ENCODE assay signal across 15 cellular contexts in genomic region chr15:77749236-77749997, GRCh38.
DNase-seq lines count a peak whose midpoint lies in the region; ATAC-seq and TF ChIP-seq lines count a peak whose summit lies in the region.
"Had no signal": no experiment of that assay in that cellular context is flagged by ENCODE, and none has a peak within 500 bp of the region (broad histone marks: within the 10 kb centered on the region; RNA-seq: fewer than 3 reads in every experiment).

No MANE protein-coding gene starts in this region.

- no peak overlapping the region for H2AK5ac ChIP-seq in H9 (ENCODE audit: insufficient read length, low read length)

- H3K27me3 Mint-ChIP-seq in H9 (ENCODE audit: low read depth) (peaks cover 85% of the 10 kb centered on the region), WTC11 (ENCODE audit: low read depth) (peaks cover 54% of the 10 kb centered on the region)

- no peak overlapping the region for H2BK15ac ChIP-seq in H9 (ENCODE audit: low read depth, low read length)

- no peak overlapping the region for H3T11ph ChIP-seq in H9 (ENCODE audit: low read length)

- ATAC-seq in WTC11 (peak; percentile 87), HG03439 (IDR thresholded peaks at IDR 0.05; ENCODE audit: unreplicated experiment) (no peak), HG03565 (IDR thresholded peaks at IDR 0.05; ENCODE audit: unreplicated experiment) (no peak)

- POLR2A ChIA-PET in A673 (lab: Charles Lee; ENCODE audit: low non-redundant PET): no interaction called here
- POLR2A ChIA-PET in WTC11 (lab: Charles Lee): interaction anchor here (1.0 kb wide), 1 partner anchor 47 kb away, joined by 5 read pairs; no protein-coding TSS in a partner anchor

- BruUV-seq in A673 (replicated peaks; lab: Mats Ljungman, UMichigan): no TSS peak

- DNase-seq in A673 (ENCODE audit: low spot score) (no peak), H9 (peak; percentile 74), WTC11 (ENCODE audit: low spot score) (peak; percentile 36), iPS DF 4.7 (ENCODE audit: extremely low read depth, low spot score) (peak; percentile 28), transverse colon (no peak), MG63 (no peak)
- DNase-seq: EL, Karpas-422, NCI-H1092, NCI-H1436 treated with DMSO at 0.1 percent for 48 hours, NCI-H1930, SJCRH30 had no signal

- no peak overlapping the region for H3K9ac ChIP-seq in H9 (ENCODE audit: extremely low read depth, insufficient read length, low read length)

- H3K4me3 Mint-ChIP-seq in H9 (no peak overlapping the region), WTC11 (no peak overlapping the region)
- H3K4me3 Mint-ChIP-seq: CD14-positive monocyte had no signal

- no peak overlapping the region for H3K4me3 ChIP-seq in A673 (ENCODE audit: low read depth, low read length, poor library complexity, severe bottlenecking)
- H3K4me3 ChIP-seq in transverse colon: no peak overlapping the region
- H3K4me3 ChIP-seq in MG63: no peak overlapping the region
- H3K4me3 ChIP-seq: SJCRH30 had no signal

- WGBS in H9 (ENCODE audit: extremely low coverage, insufficient read length, low lambda C conversion rate): no CpG with 5 or more reads among the region's 6 CpGs
- 69% methylated on average over 6 of the region's 6 CpGs; no CpG with 5 or more reads in 1 of the 2 donors for WGBS in transverse colon (ENCODE audit: low coverage in 1 of 2), 2 donors

- H2BK5ac ChIP-seq in H9 (ENCODE audit: insufficient read length, low read length): no peak overlapping the region

- H3K27ac Mint-ChIP-seq in H9 (peak overlapping the region in 1 of 3 experiments; percentile 80; a peak in 2 of 7 replicates), WTC11 (no peak overlapping the region)
- H3K27ac Mint-ChIP-seq: CD14-positive monocyte had no signal

- no peak overlapping the region for H3K18ac ChIP-seq in H9 (ENCODE audit: insufficient read length, low read depth, low read length)

- H2BK20ac ChIP-seq in H9 (ENCODE audit: low read depth, low read length, poor library complexity, severe bottlenecking): no peak overlapping the region

- no peak overlapping the region for H4K91ac ChIP-seq in H9 (ENCODE audit: insufficient read length, low read depth, low read length)

- no peak overlapping the region for H2BK12ac ChIP-seq in H9 (ENCODE audit: insufficient read length, low read depth, low read length)

- no peak overlapping the region for H3K56ac ChIP-seq in H9 (ENCODE audit: insufficient read length, low read depth, low read length)

- in situ Hi-C loops in transverse colon (cut with MboI; ENCODE audit: low pct_ligation_motif_present in 1 of 4, low pct_unique_long_range_greater_than_20kb in 1 of 4, low sequenced_read_pairs in 3 of 4): no loop called here

- H3K27me3 ChIP-seq in A673 (replicated peaks; ENCODE audit: insufficient read depth, low read depth, low read length, poor library complexity) (no peaks in the 10 kb centered on the region), H9 (ENCODE audit: insufficient read depth, low read length) (no peaks in the 10 kb centered on the region; the same call in 1 of the 2 replicates), transverse colon (no peaks in the 10 kb centered on the region), MG63 (no peaks in the 10 kb centered on the region)
- H3K27me3 ChIP-seq: SJCRH30 had no signal

- CTCF ChIA-PET in A673 (lab: Charles Lee) (no interaction called here), WTC11 (lab: Charles Lee) (interaction anchor here (0.6 to 2.3 kb wide), 15 partner anchors 9 to 450 kb away, joined by 3 to 14 read pairs (median 4); no protein-coding TSS in a partner anchor)

- H3K4ac ChIP-seq in H9 (ENCODE audit: low read depth, low read length): no peak overlapping the region

- H2AFZ ChIP-seq in H9 (ENCODE audit: low read length): no peak overlapping the region

- no peak overlapping the region for H4K8ac ChIP-seq in H9 (replicated peaks; ENCODE audit: insufficient read length, low read depth, low read length)

- H3K23ac ChIP-seq in H9 (ENCODE audit: insufficient read length, low read depth, low read length): no peak overlapping the region

- H4K20me1 ChIP-seq in H9 (ENCODE audit: control insufficient read depth, insufficient read depth, insufficient read length): no peaks in the 10 kb centered on the region

- no peaks in the 10 kb centered on the region for H3K36me3 Mint-ChIP-seq in H9 (ENCODE audit: insufficient read depth in 1 of 3, low read depth in 3 of 3)
- H3K36me3 Mint-ChIP-seq in WTC11: no peaks in the 10 kb centered on the region
- H3K36me3 Mint-ChIP-seq: CD14-positive monocyte had no signal

- TF ChIP-seq EP300 in transverse colon (IDR thresholded peaks at IDR 0.05; ENCODE audit: low read depth): no peak

- H3K4me1 Mint-ChIP-seq in H9 (peaks cover 25 to 34% of the 10 kb centered on the region in 2 experiments), WTC11 (peaks cover 21% of the 10 kb centered on the region)

- TF ChIP-seq POLR2A in transverse colon (IDR thresholded peaks at IDR 0.05): no peak

- no peaks in the 10 kb centered on the region for H3K79me2 ChIP-seq in H9 (ENCODE audit: insufficient read depth, low read length)

- H3K27ac ChIP-seq in A673 (ENCODE audit: low read depth, low read length, poor library complexity, severe bottlenecking): peak overlapping the region; percentile 47
- H3K27ac ChIP-seq in H9 (ENCODE audit: insufficient read length, low read depth, low read length): no peak overlapping the region
- no peak overlapping the region for H3K27ac ChIP-seq in transverse colon
- H3K27ac ChIP-seq: SJCRH30 had no signal

- peaks cover 0 to 2% of the 10 kb centered on the region in 2 experiments; a peak in 2 of 5 replicates for H3K9me3 Mint-ChIP-seq in H9
- H3K9me3 Mint-ChIP-seq in WTC11: no peaks in the 10 kb centered on the region
- H3K9me3 Mint-ChIP-seq: CD14-positive monocyte had no signal

- TF ChIP-seq CTCF in A673 (conservative IDR thresholded peaks at IDR 0.05; ENCODE audit: low read depth, low read length): no peak
- TF ChIP-seq CTCF in H9 (conservative IDR thresholded peaks at IDR 0.05): no peak
- no peak for TF ChIP-seq CTCF in WTC11 (IDR thresholded peaks at IDR 0.05)
- no peak for TF ChIP-seq CTCF in transverse colon (IDR thresholded peaks at IDR 0.05)

- no peaks in the 10 kb centered on the region for H3K23me2 ChIP-seq in H9 (ENCODE audit: insufficient read length, low read depth, low read length, poor library complexity, severe bottlenecking)

- H4K5ac ChIP-seq in H9 (ENCODE audit: insufficient read length, low read depth, low read length): no peak overlapping the region

- intact Hi-C loops in A673 (cut with micrococcal nuclease; ENCODE audit: unreplicated experiment): no loop called here
- intact Hi-C loops in transverse colon (cut with DNase I; ENCODE audit: low total_unique reads): no loop called here

- H2BK120ac ChIP-seq in H9 (ENCODE audit: low read depth, low read length, poor library complexity, severe bottlenecking): no peak overlapping the region

- no peak overlapping the region for H3K4me2 ChIP-seq in H9 (ENCODE audit: insufficient read depth, insufficient read length, low read length)

- no peaks in the 10 kb centered on the region for H3K79me1 ChIP-seq in H9 (ENCODE audit: insufficient read depth, low read depth, low read length, poor library complexity, severe bottlenecking)

- H3K4me1 ChIP-seq in A673 (ENCODE audit: insufficient read depth, low read length, poor library complexity, severe bottlenecking): peaks cover 45% of the 10 kb centered on the region
- H3K4me1 ChIP-seq in H9 (ENCODE audit: insufficient read depth, low read length): peaks cover 6% of the 10 kb centered on the region; the same call in 1 of the 2 replicates
- no peaks in the 10 kb centered on the region for H3K4me1 ChIP-seq in transverse colon
- H3K4me1 ChIP-seq: SJCRH30 had no signal

- H3K36me3 ChIP-seq in A673 (ENCODE audit: insufficient read depth, low read length, poor library complexity, severe bottlenecking) (no peaks in the 10 kb centered on the region), transverse colon (no peaks in the 10 kb centered on the region), MG63 (no peaks in the 10 kb centered on the region)
- H3K36me3 ChIP-seq: SJCRH30 had no signal

- no peak overlapping the region for H3K14ac ChIP-seq in H9 (ENCODE audit: insufficient read depth, low read length)

- H3K9me3 ChIP-seq in A673 (ENCODE audit: low read depth, low read length, poor library complexity, severe bottlenecking): no peaks in the 10 kb centered on the region
- no peaks in the 10 kb centered on the region for H3K9me3 ChIP-seq in H9 (ENCODE audit: control insufficient read depth, low read depth, low read length)
- no peaks in the 10 kb centered on the region for H3K9me3 ChIP-seq in transverse colon
- no peaks in the 10 kb centered on the region for H3K9me3 ChIP-seq in MG63
- H3K9me3 ChIP-seq: SJCRH30 had no signal

TF ChIP-seq in WTC11, 78 proteins besides CTCF, POLR2A, EP300 and RAD21:
- TF ChIP-seq E2F5 (CRISPR knock-in tag; IDR thresholded peaks at IDR 0.05): no peak
- 0 out of 2 replicates have a peak, but pooled peaks have one; percentile 27 for TF ChIP-seq SP1 (CRISPR knock-in tag; conservative IDR thresholded peaks at IDR 0.05)
- peak; percentile 60; the same call in 1 of the 2 replicates for TF ChIP-seq ZNF423 (CRISPR knock-in tag; IDR thresholded peaks at IDR 0.05)
TF ChIP-seq in WTC11: peak in this region for 2.

Comparison
In these comparisons a context has a peak if more than half of its experiments do, and no peak if none do; other contexts are left out.
1. DNase-seq: peak in H9 (single experiment), WTC11 (single experiment) and iPS DF 4.7 (single experiment); none in A673 (single experiment), transverse colon (single experiment) and MG63 (single experiment).